ENCODE assay signal across 12 cellular contexts in genomic region chr19:45972944-45973525, GRCh38. TPM values are rescaled to one million over a fixed set of nuclear protein-coding genes. Genes with fewer than 3 reads are reported as not detected.
DNase-seq lines count a peak whose midpoint lies in the region; ATAC-seq, FAIRE-seq and TF ChIP-seq lines count a peak whose summit lies in the region.
"Had no signal": no experiment of that assay in that cellular context is flagged by ENCODE, and none has a peak within 500 bp of the region (broad histone marks: within the 10 kb centered on the region; RNA-seq: fewer than 3 reads in every experiment).

No MANE protein-coding gene starts in this region.

- no peak overlapping the region for H2BK20ac ChIP-seq in H1 (ENCODE audit: low read length)

- CTCF ChIA-PET in H1 (lab: Charles Lee; ENCODE audit: partially characterized antibody), result no interaction called here

- ATAC-seq in GM19463 (IDR thresholded peaks at IDR 0.05; ENCODE audit: unreplicated experiment) (no peak), HG02970 (IDR thresholded peaks at IDR 0.05; ENCODE audit: low FRiP score, unreplicated experiment) (no peak)

- H3K4ac ChIP-seq in H1 (replicated peaks; ENCODE audit: insufficient read length, low read depth, low read length), result no peak overlapping the region

- H3K36me3 Mint-ChIP-seq in nephron progenitor cell (ENCODE audit: low read depth), result no peaks in the 10 kb centered on the region
- H3K36me3 Mint-ChIP-seq: immature natural killer cell had no signal

- peak overlapping the region; percentile 54 for H3K4me3 Mint-ChIP-seq in nephron progenitor cell

- 4% methylated on average over 11 of the region's 52 CpGs; no CpG with 5 or more reads in 1 of the 2 experiments for WGBS in H1 (ENCODE audit: extremely low coverage in 1 of 2, insufficient coverage in 1 of 2, insufficient read length in 1 of 2, insufficient replicate concordance in 2 of 2, low coverage in 1 of 2, low lambda C conversion rate in 2 of 2, missing lambda C conversion rate in 1 of 2), 2 experiments

- peaks cover 8% of the 10 kb centered on the region; the same call in 1 of the 2 replicates for H3K23me2 ChIP-seq in H1 (ENCODE audit: low read depth, low read length)

- peaks cover 0 to 2% (median 0%) of the 10 kb centered on the region in 4 experiments; a peak in 1 of 8 replicates for H3K36me3 ChIP-seq in H1 (ENCODE audit: control insufficient read depth in 2 of 4, insufficient read depth in 4 of 4, low read length in 3 of 4)
- H3K36me3 ChIP-seq: colonic mucosa had no signal

- no peak overlapping the region for H2BK5ac ChIP-seq in H1 (ENCODE audit: low read depth, low read length)

- no peaks in the 10 kb centered on the region for H3K9me3 Mint-ChIP-seq in nephron progenitor cell
- H3K9me3 Mint-ChIP-seq: immature natural killer cell had no signal

- H3K27me3 ChIP-seq in H1 (replicated peaks in 1 of 4; ENCODE audit: control insufficient read depth in 3 of 4, extremely low read depth in 1 of 4, insufficient read depth in 3 of 4, low read length in 3 of 4), result peaks cover 0 to 5% (median 2%) of the 10 kb centered on the region in 4 experiments; a peak in 3 of 7 replicates

- no peak for FAIRE-seq in H1 (lab: Jason Lieb, UNC)

- no peak overlapping the region for H2AFZ ChIP-seq in H1 (ENCODE audit: low read length)

- H4K20me1 ChIP-seq in H1 (replicated peaks in 1 of 2; ENCODE audit: control insufficient read depth in 1 of 2, insufficient read depth in 2 of 2, low read length in 2 of 2), result peaks cover 10 to 12% of the 10 kb centered on the region in 2 experiments

- H3K79me2 ChIP-seq in H1 (ENCODE audit: control insufficient read depth in 1 of 2, insufficient read depth in 2 of 2, low read length in 2 of 2), result no peaks in the 10 kb centered on the region

- H3K9ac ChIP-seq in H1 (replicated peaks in 1 of 4; ENCODE audit: extremely low read depth in 1 of 4, low read depth in 3 of 4, low read length in 3 of 4), result no peak overlapping the region

- H2BK15ac ChIP-seq in H1 (ENCODE audit: low read length), result 0 out of 2 replicates have a peak overlapping the region, but pooled peaks have one; percentile 18

- no peak for TF ChIP-seq RAD21 in H1 (IDR thresholded peaks at IDR 0.05 in 1 of 2, conservative IDR thresholded peaks at IDR 0.05 in 1 of 2; ENCODE audit: low read depth in 2 of 2, low read length in 2 of 2)

- H3K14ac ChIP-seq in H1 (ENCODE audit: insufficient read length), result no peak overlapping the region

- no peak for TF ChIP-seq EP300 in H1 (IDR thresholded peaks at IDR 0.05; ENCODE audit: borderline replicate concordance in 1 of 2, low read depth in 2 of 2, low read length in 2 of 2)

- H2AK5ac ChIP-seq in H1 (ENCODE audit: low read depth, low read length), result no peak overlapping the region

- no peak overlapping the region for H4K5ac ChIP-seq in H1 (ENCODE audit: insufficient read length, low read depth, low read length)

- peak overlapping the region; percentile 47 to 66 (median 50) for H3K4me3 ChIP-seq in H1 (ENCODE audit: extremely low read depth in 1 of 4, insufficient read depth in 2 of 4, low read depth in 3 of 4, low read length in 4 of 4)
- H3K4me3 ChIP-seq: colonic mucosa had no signal

- no peak overlapping the region for H3K56ac ChIP-seq in H1 (replicated peaks; ENCODE audit: insufficient read length, low read depth, low read length)

- H4K8ac ChIP-seq in H1 (ENCODE audit: extremely low read depth, insufficient read depth, low read length), result no peak overlapping the region; the same call in 1 of the 2 replicates

- H3K27me3 Mint-ChIP-seq in nephron progenitor cell (ENCODE audit: low read depth, poor library complexity), result peaks cover 94% of the 10 kb centered on the region

- no peaks in the 10 kb centered on the region for H3K9me3 ChIP-seq in H1 (ENCODE audit: insufficient read depth in 2 of 2, low read depth in 1 of 2, low read length in 1 of 2)
- H3K9me3 ChIP-seq: colonic mucosa had no signal

- H3K23ac ChIP-seq in H1 (ENCODE audit: insufficient read length), result no peak overlapping the region

- no peak for TF ChIP-seq CTCF in H1 (IDR thresholded peaks at IDR 0.05; ENCODE audit: control extremely low read depth in 1 of 3, insufficient read depth in 1 of 3, low read depth in 1 of 3, low read length in 3 of 3)
- TF ChIP-seq CTCF in nephron progenitor cell (IDR thresholded peaks at IDR 0.05), result no peak

- POLR2A ChIA-PET in H1 (lab: Charles Lee; ENCODE audit: partially characterized antibody), result interaction anchor here (0.9 kb wide), 1 partner anchor 8 kb away, joined by 3 read pairs; no protein-coding TSS in a partner anchor

- H3K18ac ChIP-seq in H1 (ENCODE audit: extremely low read depth, low read length), result no peak overlapping the region

- no peak overlapping the region for H2BK120ac ChIP-seq in H1 (replicated peaks; ENCODE audit: low read depth, low read length)

- no peak overlapping the region for H3K27ac Mint-ChIP-seq in nephron progenitor cell

- H3K4me1 Mint-ChIP-seq in nephron progenitor cell, result peaks cover 8% of the 10 kb centered on the region

- DNase-seq in stimulated activated CD4-positive, alpha-beta T cell treated with anti-CD3 and anti-CD28 coated beads, Interleukin-15, amount 100 ng/mL, for 24 hours, result peak; percentile 11
- no peak for DNase-seq in stimulated activated CD4-positive, alpha-beta T cell treated with anti-CD3 and anti-CD28 coated beads, Interleukin-4, amount 100 ng/mL, for 24 hours
- DNase-seq in H1 (ENCODE audit: low read depth in 1 of 2, low spot score in 2 of 2), result peak in 1 of 2 experiments; percentile 61
- DNase-seq in nephron progenitor cell, result peak; percentile 57
- no peak for DNase-seq in NK-92 (lab: John Stamatoyannopoulos, UW; ENCODE audit: unreplicated experiment)
- DNase-seq in anterior cingulate cortex (lab: John Stamatoyannopoulos, UW), result no peak

- no peak overlapping the region for H3K27ac ChIP-seq in H1 (ENCODE audit: low read depth, low read length)
- H3K27ac ChIP-seq: colonic mucosa had no signal

- TF ChIP-seq POLR2A in H1 (IDR thresholded peaks at IDR 0.05; ENCODE audit: control extremely low read depth in 1 of 2, low read depth in 2 of 2, low read length in 2 of 2), result no peak

- H2BK12ac ChIP-seq in H1 (ENCODE audit: low read depth, low read length), result peak overlapping the region; percentile 90; the same call in 1 of the 2 replicates

- peak overlapping the region; percentile 64 to 79 for H3K4me2 ChIP-seq in H1 (ENCODE audit: insufficient read depth in 1 of 2, low read depth in 2 of 2, low read length in 2 of 2)

- no peak overlapping the region for H4K91ac ChIP-seq in H1 (replicated peaks; ENCODE audit: insufficient read length, low read length)

- peaks cover 2 to 12% (median 7%) of the 10 kb centered on the region in 4 experiments; a peak in 5 of 7 replicates for H3K4me1 ChIP-seq in H1 (replicated peaks in 1 of 4; ENCODE audit: control insufficient read depth in 3 of 4, insufficient read depth in 4 of 4, low read length in 3 of 4)
- H3K4me1 ChIP-seq: colonic mucosa had no signal

- peaks cover 5% of the 10 kb centered on the region; the same call in 1 of the 2 replicates for H3K79me1 ChIP-seq in H1 (ENCODE audit: low read depth, low read length)

TF ChIP-seq in H1, 55 proteins besides CTCF, POLR2A, EP300 and RAD21:
- no peak for TF ChIP-seq CEBPB (IDR thresholded peaks at IDR 0.05; ENCODE audit: low read depth, low read length)
- no peak for TF ChIP-seq CBX8 (IDR thresholded peaks at IDR 0.05; ENCODE audit: borderline replicate concordance, low read depth, low read length)
TF ChIP-seq in H1: peak in this region for 0.

RNA-seq across cellular contexts. Expression of gene NOVA2, which starts 0.6 kb away (rescaled TPM):
- 22.7 and 24.6 TPM in 2 replicates for total RNA-seq in H1 (2021; fragmentation: NEBNext Ultra II Directional; extraction: Animal tissue kit (Norgen Biotek cat#: 25700))
- polyA plus RNA-seq in H1 (2011; rRNA removed), result 3.2 and 4.5 TPM in 2 replicates
- 2.7 TPM for polyA plus RNA-seq in H1 (2011; cell fraction: cytosol; rRNA removed)
- 4.4 TPM for polyA plus RNA-seq in H1 (2011; cell fraction: nucleus; rRNA removed)
- polyA plus RNA-seq in H1 (2012, experiment 1 of 2), result 11.1 to 12.7 TPM (median 11.8 TPM) in 4 replicates
- polyA plus RNA-seq in H1 (2012, experiment 2 of 2), result 10.4 TPM
- 8.0 TPM for polyA plus RNA-seq in H1 (2013, experiment 1 of 2)
- 7.7 TPM for polyA plus RNA-seq in H1 (2013, experiment 2 of 2)
- polyA minus RNA-seq in H1 (2011; rRNA and poly(A)+ RNA removed), result 6.2 and 7.1 TPM in 2 replicates
- 10.1 TPM for polyA minus RNA-seq in H1 (2011; cell fraction: cytosol; rRNA and poly(A)+ RNA removed)
- 4.7 TPM for polyA minus RNA-seq in H1 (2011; cell fraction: nucleus; rRNA and poly(A)+ RNA removed)
- total RNA-seq: LHCN-M2 had no signal
- polyA plus RNA-seq: immature natural killer cell had no signal

RNA-seq across cellular contexts. Expression of gene CCDC61, which starts 22.2 kb away (rescaled TPM):
- 16.1 and 17.4 TPM in 2 replicates for total RNA-seq in H1 (2021; fragmentation: NEBNext Ultra II Directional; extraction: Animal tissue kit (Norgen Biotek cat#: 25700))
- polyA plus RNA-seq in H1 (2011; rRNA removed), result 7.8 and 11.5 TPM in 2 replicates
- polyA plus RNA-seq in H1 (2011; cell fraction: cytosol; rRNA removed), result 10.1 TPM
- 28.3 TPM for polyA plus RNA-seq in H1 (2011; cell fraction: nucleus; rRNA removed)
- polyA plus RNA-seq in H1 (2012, experiment 1 of 2), result 8.6 to 11.4 TPM (median 10.5 TPM) in 4 replicates
- polyA plus RNA-seq in H1 (2012, experiment 2 of 2), result 7.5 TPM
- polyA plus RNA-seq in H1 (2013, experiment 1 of 2), result 7.2 TPM
- 7.1 TPM for polyA plus RNA-seq in H1 (2013, experiment 2 of 2)
- 4.9 and 6.1 TPM in 2 replicates for polyA minus RNA-seq in H1 (2011; rRNA and poly(A)+ RNA removed)
- polyA minus RNA-seq in H1 (2011; cell fraction: cytosol; rRNA and poly(A)+ RNA removed), result 11.1 TPM
- 36.0 TPM for polyA minus RNA-seq in H1 (2011; cell fraction: nucleus; rRNA and poly(A)+ RNA removed)

RNA-seq across cellular contexts. Expression of gene PGLYRP1, which starts 49.8 kb away (rescaled TPM):
- total RNA-seq in H1 (2021; fragmentation: NEBNext Ultra II Directional; extraction: Animal tissue kit (Norgen Biotek cat#: 25700)), result not detected in 2 replicates
- not detected in 2 replicates for polyA plus RNA-seq in H1 (2011; rRNA removed)
- polyA plus RNA-seq in H1 (2011; cell fraction: cytosol; rRNA removed), result 0.17 TPM
- polyA plus RNA-seq in H1 (2011; cell fraction: nucleus; rRNA removed), result not detected
- 0.40 to 1.1 TPM (median 1.0 TPM) in 3 of 4 replicates, not detected in the other for polyA plus RNA-seq in H1 (2012, experiment 1 of 2)
- polyA plus RNA-seq in H1 (2012, experiment 2 of 2), result not detected
- not detected for polyA plus RNA-seq in H1 (2013, experiment 1 of 2)
- polyA plus RNA-seq in H1 (2013, experiment 2 of 2), result 0.07 TPM
- not detected in 2 replicates for polyA minus RNA-seq in H1 (2011; rRNA and poly(A)+ RNA removed)
- polyA minus RNA-seq in H1 (2011; cell fraction: cytosol; rRNA and poly(A)+ RNA removed), result not detected
- polyA minus RNA-seq in H1 (2011; cell fraction: nucleus; rRNA and poly(A)+ RNA removed), result not detected
- total RNA-seq: colonic mucosa, LHCN-M2, pulmonary artery endothelial cell had no signal
- polyA plus RNA-seq: immature natural killer cell had no signal

RNA-seq across cellular contexts. Expression of gene NANOS2, which starts 58.5 kb away (rescaled TPM):
- not detected in 2 replicates for total RNA-seq in H1 (2021; fragmentation: NEBNext Ultra II Directional; extraction: Animal tissue kit (Norgen Biotek cat#: 25700))
- 0.20 and 0.24 TPM in 2 replicates for polyA plus RNA-seq in H1 (2011; rRNA removed)
- polyA plus RNA-seq in H1 (2011; cell fraction: cytosol; rRNA removed), result 0.09 TPM
- polyA plus RNA-seq in H1 (2011; cell fraction: nucleus; rRNA removed), result 0.56 TPM
- polyA plus RNA-seq in H1 (2012, experiment 1 of 2), result 0.13 to 0.17 TPM in 2 of 4 replicates, not detected in the others
- not detected for polyA plus RNA-seq in H1 (2012, experiment 2 of 2)
- 0.10 TPM for polyA plus RNA-seq in H1 (2013, experiment 1 of 2)
- polyA plus RNA-seq in H1 (2013, experiment 2 of 2), result 0.06 TPM
- not detected in 2 replicates for polyA minus RNA-seq in H1 (2011; rRNA and poly(A)+ RNA removed)
- not detected for polyA minus RNA-seq in H1 (2011; cell fraction: cytosol; rRNA and poly(A)+ RNA removed)
- not detected for polyA minus RNA-seq in H1 (2011; cell fraction: nucleus; rRNA and poly(A)+ RNA removed)
- total RNA-seq: colonic mucosa, LHCN-M2, pulmonary artery endothelial cell had no signal
- polyA plus RNA-seq: immature natural killer cell had no signal

Comparison
In these comparisons a context has a peak if more than half of its experiments do, and no peak if none do; other contexts are left out.
1. DNase-seq: peak in stimulated activated CD4-positive, alpha-beta T cell treated with anti-CD3 and anti-CD28 coated beads, Interleukin-15, amount 100 ng/mL, for 24 hours (single experiment) and nephron progenitor cell (single experiment); none in stimulated activated CD4-positive, alpha-beta T cell treated with anti-CD3 and anti-CD28 coated beads, Interleukin-4, amount 100 ng/mL, for 24 hours (single experiment), NK-92 (single experiment) and anterior cingulate cortex (0 of 58).